ENCODE assay signal across 1 cellular context in genomic region chr5:1883120-1883924, GRCh38.
TF ChIP-seq lines count a peak whose summit lies in the region.

No MANE protein-coding gene starts in this region.

TF ChIP-seq in IMR-90, 13 proteins besides CTCF, POLR2A, EP300 and RAD21 (continued from another document):
- TF ChIP-seq, protein P1, sequence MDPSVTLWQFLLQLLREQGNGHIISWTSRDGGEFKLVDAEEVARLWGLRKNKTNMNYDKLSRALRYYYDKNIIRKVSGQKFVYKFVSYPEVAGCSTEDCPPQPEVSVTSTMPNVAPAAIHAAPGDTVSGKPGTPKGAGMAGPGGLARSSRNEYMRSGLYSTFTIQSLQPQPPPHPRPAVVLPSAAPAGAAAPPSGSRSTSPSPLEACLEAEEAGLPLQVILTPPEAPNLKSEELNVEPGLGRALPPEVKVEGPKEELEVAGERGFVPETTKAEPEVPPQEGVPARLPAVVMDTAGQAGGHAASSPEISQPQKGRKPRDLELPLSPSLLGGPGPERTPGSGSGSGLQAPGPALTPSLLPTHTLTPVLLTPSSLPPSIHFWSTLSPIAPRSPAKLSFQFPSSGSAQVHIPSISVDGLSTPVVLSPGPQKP (IDR thresholded peaks at IDR 0.05; ENCODE audit: borderline replicate concordance, low read depth, low read length), result no peak
- TF ChIP-seq CEBPB (IDR thresholded peaks at IDR 0.05; ENCODE audit: low read depth, low read length) (no peak), RCOR1 (IDR thresholded peaks at IDR 0.05; ENCODE audit: insufficient replicate concordance, low read length) (no peak), FOS (IDR thresholded peaks at IDR 0.05; ENCODE audit: low read depth, low read length) (no peak)
TF ChIP-seq in IMR-90: peak in this region for 0.
